In genomic region chr22:42769574-42770447, GRCh38 we compare ENCODE assay signal across 1 cellular context.
TF ChIP-seq lines count a peak whose summit lies in the region.

No MANE protein-coding gene starts in this region.

TF ChIP-seq in HepG2, 621 proteins besides CTCF, POLR2A, EP300 and RAD21 (continued from another document and continues in another):
- TF ChIP-seq ZBTB39 (CRISPR knock-in tag; IDR thresholded peaks at IDR 0.05) = no peak
- TF ChIP-seq ZNF530 (CRISPR knock-in tag; IDR thresholded peaks at IDR 0.05; ENCODE audit: low read depth) = no peak
- 0 out of 2 replicates have a peak, but pooled peaks have one; percentile 16 for TF ChIP-seq PHF20 (CRISPR knock-in tag; IDR thresholded peaks at IDR 0.05)
- TF ChIP-seq ZNF101 (CRISPR knock-in tag; IDR thresholded peaks at IDR 0.05; ENCODE audit: borderline replicate concordance, low read depth) = no peak
- TF ChIP-seq ZNF451 (CRISPR knock-in tag; IDR thresholded peaks at IDR 0.05) = no peak
- no peak for TF ChIP-seq CENPX (CRISPR knock-in tag; IDR thresholded peaks at IDR 0.05)
- TF ChIP-seq NFYC (CRISPR knock-in tag; IDR thresholded peaks at IDR 0.05) = no peak
- no peak for TF ChIP-seq ZNF121 (CRISPR knock-in tag; IDR thresholded peaks at IDR 0.05)
- peak; percentile 42; the same call in 1 of the 2 replicates for TF ChIP-seq HOXA3 (CRISPR knock-in tag; IDR thresholded peaks at IDR 0.05)
- TF ChIP-seq ARNTL (CRISPR knock-in tag; IDR thresholded peaks at IDR 0.05) = 0 out of 2 replicates have a peak, but pooled peaks have one; percentile 44
- TF ChIP-seq NR2F6 (IDR thresholded peaks at IDR 0.05) = no peak
- TF ChIP-seq NR2F6 (CRISPR knock-in tag; IDR thresholded peaks at IDR 0.05) = peak; percentile 9; the same call in 1 of the 2 replicates
- TF ChIP-seq ZNF460 (CRISPR knock-in tag; IDR thresholded peaks at IDR 0.05; ENCODE audit: borderline replicate concordance) = no peak
- TF ChIP-seq, protein P1, sequence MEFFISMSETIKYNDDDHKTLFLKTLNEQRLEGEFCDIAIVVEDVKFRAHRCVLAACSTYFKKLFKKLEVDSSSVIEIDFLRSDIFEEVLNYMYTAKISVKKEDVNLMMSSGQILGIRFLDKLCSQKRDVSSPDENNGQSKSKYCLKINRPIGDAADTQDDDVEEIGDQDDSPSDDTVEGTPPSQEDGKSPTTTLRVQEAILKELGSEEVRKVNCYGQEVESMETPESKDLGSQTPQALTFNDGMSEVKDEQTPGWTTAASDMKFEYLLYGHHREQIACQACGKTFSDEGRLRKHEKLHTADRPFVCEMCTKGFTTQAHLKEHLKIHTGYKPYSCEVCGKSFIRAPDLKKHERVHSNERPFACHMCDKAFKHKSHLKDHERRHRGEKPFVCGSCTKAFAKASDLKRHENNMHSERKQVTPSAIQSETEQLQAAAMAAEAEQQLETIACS (CRISPR knock-in tag; IDR thresholded peaks at IDR 0.05) = no peak
- no peak; the same call in 1 of the 2 replicates for TF ChIP-seq ZNF292 (CRISPR knock-in tag; IDR thresholded peaks at IDR 0.05; ENCODE audit: borderline replicate concordance, low read depth)
- peak; percentile 92 for TF ChIP-seq ZNF768 (CRISPR knock-in tag; IDR thresholded peaks at IDR 0.05)
- TF ChIP-seq TP53 (CRISPR knock-in tag; conservative IDR thresholded peaks at IDR 0.05) = no peak
- TF ChIP-seq, protein P2, sequence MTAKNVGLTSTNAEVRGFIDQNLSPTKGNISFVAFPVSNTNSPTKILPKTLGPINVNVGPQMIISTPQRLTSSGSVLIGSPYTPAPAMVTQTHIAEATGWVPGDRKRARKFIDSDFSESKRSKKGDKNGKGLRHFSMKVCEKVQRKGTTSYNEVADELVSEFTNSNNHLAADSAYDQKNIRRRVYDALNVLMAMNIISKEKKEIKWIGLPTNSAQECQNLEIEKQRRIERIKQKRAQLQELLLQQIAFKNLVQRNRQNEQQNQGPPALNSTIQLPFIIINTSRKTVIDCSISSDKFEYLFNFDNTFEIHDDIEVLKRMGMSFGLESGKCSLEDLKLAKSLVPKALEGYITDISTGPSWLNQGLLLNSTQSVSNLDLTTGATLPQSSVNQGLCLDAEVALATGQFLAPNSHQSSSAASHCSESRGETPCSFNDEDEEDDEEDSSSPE (CRISPR knock-in tag; IDR thresholded peaks at IDR 0.05) = no peak
- TF ChIP-seq CBX2 (IDR thresholded peaks at IDR 0.05; ENCODE audit: low read depth, low read length) = no peak
- peak; percentile 61 for TF ChIP-seq CBX2 (CRISPR knock-in tag; IDR thresholded peaks at IDR 0.05; ENCODE audit: low read depth)
- TF ChIP-seq SRSF4 (IDR thresholded peaks at IDR 0.05; ENCODE audit: low read depth, low read length, poor library complexity, severe bottlenecking) = no peak
- TF ChIP-seq RELA (CRISPR knock-in tag; IDR thresholded peaks at IDR 0.05) = no peak
- no peak for TF ChIP-seq NFAT5 (CRISPR knock-in tag; IDR thresholded peaks at IDR 0.05)
- TF ChIP-seq, protein P3, sequence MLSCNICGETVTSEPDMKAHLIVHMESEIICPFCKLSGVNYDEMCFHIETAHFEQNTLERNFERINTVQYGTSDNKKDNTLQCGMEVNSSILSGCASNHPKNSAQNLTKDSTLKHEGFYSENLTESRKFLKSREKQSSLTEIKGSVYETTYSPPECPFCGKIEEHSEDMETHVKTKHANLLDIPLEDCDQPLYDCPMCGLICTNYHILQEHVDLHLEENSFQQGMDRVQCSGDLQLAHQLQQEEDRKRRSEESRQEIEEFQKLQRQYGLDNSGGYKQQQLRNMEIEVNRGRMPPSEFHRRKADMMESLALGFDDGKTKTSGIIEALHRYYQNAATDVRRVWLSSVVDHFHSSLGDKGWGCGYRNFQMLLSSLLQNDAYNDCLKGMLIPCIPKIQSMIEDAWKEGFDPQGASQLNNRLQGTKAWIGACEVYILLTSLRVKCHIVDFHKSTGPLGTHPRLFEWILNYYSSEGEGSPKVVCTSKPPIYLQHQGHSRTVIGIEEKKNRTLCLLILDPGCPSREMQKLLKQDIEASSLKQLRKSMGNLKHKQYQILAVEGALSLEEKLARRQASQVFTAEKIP (CRISPR knock-in tag; IDR thresholded peaks at IDR 0.05; ENCODE audit: borderline replicate concordance) = no peak
- no peak for TF ChIP-seq ZNF234 (CRISPR knock-in tag; conservative IDR thresholded peaks at IDR 0.05)
- no peak; the same call in 1 of the 2 replicates for TF ChIP-seq ZNF563 (CRISPR knock-in tag; IDR thresholded peaks at IDR 0.05)
- TF ChIP-seq ZNF276 (CRISPR knock-in tag; IDR thresholded peaks at IDR 0.05; ENCODE audit: low read depth) = no peak
- TF ChIP-seq ATF5 (CRISPR knock-in tag; IDR thresholded peaks at IDR 0.05; ENCODE audit: low read depth) = no peak
- TF ChIP-seq, protein P4, sequence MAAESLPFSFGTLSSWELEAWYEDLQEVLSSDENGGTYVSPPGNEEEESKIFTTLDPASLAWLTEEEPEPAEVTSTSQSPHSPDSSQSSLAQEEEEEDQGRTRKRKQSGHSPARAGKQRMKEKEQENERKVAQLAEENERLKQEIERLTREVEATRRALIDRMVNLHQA (CRISPR knock-in tag; IDR thresholded peaks at IDR 0.05) = no peak
- TF ChIP-seq SAP130 (CRISPR knock-in tag; IDR thresholded peaks at IDR 0.05; ENCODE audit: low read depth) = 0 out of 2 replicates have a peak, but pooled peaks have one; percentile 46
- 0 out of 2 replicates have a peak, but pooled peaks have one; percentile 61 for TF ChIP-seq ZSCAN22 (CRISPR knock-in tag; IDR thresholded peaks at IDR 0.05)
- TF ChIP-seq ZNF256 (CRISPR knock-in tag; conservative IDR thresholded peaks at IDR 0.05) = no peak
- TF ChIP-seq SOX6 (IDR thresholded peaks at IDR 0.05) = no peak
- TF ChIP-seq SOX6 (CRISPR knock-in tag; IDR thresholded peaks at IDR 0.05) = 0 out of 2 replicates have a peak, but pooled peaks have one; percentile 35
- no peak for TF ChIP-seq ZC3H13 (CRISPR knock-in tag; IDR thresholded peaks at IDR 0.05)
- TF ChIP-seq NCOA1 (CRISPR knock-in tag; IDR thresholded peaks at IDR 0.05) = no peak
- TF ChIP-seq, protein P5, sequence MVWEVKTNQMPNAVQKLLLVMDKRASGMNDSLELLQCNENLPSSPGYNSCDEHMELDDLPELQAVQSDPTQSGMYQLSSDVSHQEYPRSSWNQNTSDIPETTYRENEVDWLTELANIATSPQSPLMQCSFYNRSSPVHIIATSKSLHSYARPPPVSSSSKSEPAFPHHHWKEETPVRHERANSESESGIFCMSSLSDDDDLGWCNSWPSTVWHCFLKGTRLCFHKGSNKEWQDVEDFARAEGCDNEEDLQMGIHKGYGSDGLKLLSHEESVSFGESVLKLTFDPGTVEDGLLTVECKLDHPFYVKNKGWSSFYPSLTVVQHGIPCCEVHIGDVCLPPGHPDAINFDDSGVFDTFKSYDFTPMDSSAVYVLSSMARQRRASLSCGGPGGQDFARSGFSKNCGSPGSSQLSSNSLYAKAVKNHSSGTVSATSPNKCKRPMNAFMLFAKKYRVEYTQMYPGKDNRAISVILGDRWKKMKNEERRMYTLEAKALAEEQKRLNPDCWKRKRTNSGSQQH (CRISPR knock-in tag; IDR thresholded peaks at IDR 0.05; ENCODE audit: low read depth) = no peak
- TF ChIP-seq, protein P6, sequence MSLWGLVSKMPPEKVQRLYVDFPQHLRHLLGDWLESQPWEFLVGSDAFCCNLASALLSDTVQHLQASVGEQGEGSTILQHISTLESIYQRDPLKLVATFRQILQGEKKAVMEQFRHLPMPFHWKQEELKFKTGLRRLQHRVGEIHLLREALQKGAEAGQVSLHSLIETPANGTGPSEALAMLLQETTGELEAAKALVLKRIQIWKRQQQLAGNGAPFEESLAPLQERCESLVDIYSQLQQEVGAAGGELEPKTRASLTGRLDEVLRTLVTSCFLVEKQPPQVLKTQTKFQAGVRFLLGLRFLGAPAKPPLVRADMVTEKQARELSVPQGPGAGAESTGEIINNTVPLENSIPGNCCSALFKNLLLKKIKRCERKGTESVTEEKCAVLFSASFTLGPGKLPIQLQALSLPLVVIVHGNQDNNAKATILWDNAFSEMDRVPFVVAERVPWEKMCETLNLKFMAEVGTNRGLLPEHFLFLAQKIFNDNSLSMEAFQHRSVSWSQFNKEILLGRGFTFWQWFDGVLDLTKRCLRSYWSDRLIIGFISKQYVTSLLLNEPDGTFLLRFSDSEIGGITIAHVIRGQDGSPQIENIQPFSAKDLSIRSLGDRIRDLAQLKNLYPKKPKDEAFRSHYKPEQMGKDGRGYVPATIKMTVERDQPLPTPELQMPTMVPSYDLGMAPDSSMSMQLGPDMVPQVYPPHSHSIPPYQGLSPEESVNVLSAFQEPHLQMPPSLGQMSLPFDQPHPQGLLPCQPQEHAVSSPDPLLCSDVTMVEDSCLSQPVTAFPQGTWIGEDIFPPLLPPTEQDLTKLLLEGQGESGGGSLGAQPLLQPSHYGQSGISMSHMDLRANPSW (CRISPR knock-in tag; IDR thresholded peaks at IDR 0.05; ENCODE audit: borderline replicate concordance) = no peak
- no peak; the same call in 1 of the 2 replicates for TF ChIP-seq ZNF543 (CRISPR knock-in tag; IDR thresholded peaks at IDR 0.05)
- peak; percentile 25; the same call in 1 of the 2 replicates for TF ChIP-seq MNT (IDR thresholded peaks at IDR 0.05)
- no peak for TF ChIP-seq HDAC6 (IDR thresholded peaks at IDR 0.05; ENCODE audit: low read depth, low read length)
- TF ChIP-seq ZNF720 (CRISPR knock-in tag; IDR thresholded peaks at IDR 0.05) = no peak
- TF ChIP-seq RBM39 (IDR thresholded peaks at IDR 0.05; ENCODE audit: low read depth, low read length, poor library complexity, severe bottlenecking) = no peak
